30 cellular contexts compared by ENCODE assay signal in genomic region chr5:52277101-52277500, GRCh38.
"Had no signal": no experiment of that assay in that cellular context is flagged by ENCODE, and none has a peak within 500 bp of the region (broad histone marks: within the 10 kb centered on the region; RNA-seq: fewer than 3 reads in every experiment).

No MANE protein-coding gene starts in this region.

- H3K79me2 ChIP-seq: parathyroid adenoma had no signal

- H3K27ac ChIP-seq: neutrophil, ovary, parathyroid adenoma, psoas muscle, right lobe of liver, sigmoid colon, suprapubic skin, testis, tibial artery, transverse colon, upper lobe of right lung, uterus had no signal

- H3K9ac ChIP-seq: parathyroid adenoma had no signal

- FAIRE-seq: small intestine had no signal

- H3K27me3 Mint-ChIP-seq: naive thymus-derived CD4-positive, alpha-beta T cell; progenitor cell of endocrine pancreas; stimulated activated memory B cell treated with anti-CD40 and anti-IgM and Interleukin-4, amounts not matched to agents 10 μg/mL and 1 μg/mL and 100 μg/mL, for 72 hours; stimulated activated naive CD8-positive, alpha-beta T cell treated with anti-CD3 and anti-CD28 coated beads, Interleukin-15, amount 100 ng/mL, for 72 hours; type B pancreatic cell had no signal

- DNase-seq: naive thymus-derived CD4-positive, alpha-beta T cell; natural killer cell; nucleus accumbens; ovary; posterior cingulate gyrus; psoas muscle; right cardiac atrium; right lobe of liver; sigmoid colon; small intestine; stimulated activated CD4-positive, alpha-beta T cell treated with anti-CD3 and anti-CD28 coated beads, Interleukin-12 subunit alpha, Interleukin-12 subunit beta, amount 100 ng/mL, for 4 hours; stimulated activated CD4-positive, alpha-beta T cell treated with anti-CD3 and anti-CD28 coated beads, Interleukin-1b, Interleukin-23, amount 100 ng/mL, for 48 hours; stimulated activated CD4-positive, alpha-beta T cell treated with anti-CD3 and anti-CD28 coated beads, Interleukin-4, amount 100 ng/mL, for 1 hour; stimulated activated CD4-positive, alpha-beta T cell treated with anti-CD3 and anti-CD28 coated beads, Interleukin-4, amount 100 ng/mL, for 4 hours; stimulated activated CD8-positive, alpha-beta memory T cell treated with anti-CD3 and anti-CD28 coated beads, Interleukin-4, amount 100 ng/mL, for 48 hours; stimulated activated naive CD8-positive, alpha-beta T cell treated with anti-CD3 and anti-CD28 coated beads, Interleukin-15, amount 100 ng/mL, for 72 hours; stimulated activated naive CD8-positive, alpha-beta T cell treated with anti-CD3 and anti-CD28 coated beads, Interleukin-15, Interleukin-2, amounts not matched to agents 100 U/mL and 50 U/mL, for 24 hours; substantia nigra; testis; tibial artery; transverse colon; upper lobe of right lung; uterus had no signal

- H3K4me3 ChIP-seq: ovary, psoas muscle, right lobe of liver, sigmoid colon, suprapubic skin, testis, tibial artery, transverse colon, upper lobe of right lung, uterus had no signal

- H3K27ac Mint-ChIP-seq: naive thymus-derived CD4-positive, alpha-beta T cell; natural killer cell; nephron; progenitor cell of endocrine pancreas; stimulated activated memory B cell treated with anti-CD40 and anti-IgM and Interleukin-4, amounts not matched to agents 10 μg/mL and 1 μg/mL and 100 μg/mL, for 72 hours; stimulated activated naive CD8-positive, alpha-beta T cell treated with anti-CD3 and anti-CD28 coated beads, Interleukin-15, amount 100 ng/mL, for 72 hours; type B pancreatic cell had no signal

- H3K4me1 Mint-ChIP-seq: naive thymus-derived CD4-positive, alpha-beta T cell; natural killer cell; nephron; stimulated activated memory B cell treated with anti-CD40 and anti-IgM and Interleukin-4, amounts not matched to agents 10 μg/mL and 1 μg/mL and 100 μg/mL, for 72 hours; stimulated activated naive CD8-positive, alpha-beta T cell treated with anti-CD3 and anti-CD28 coated beads, Interleukin-15, amount 100 ng/mL, for 72 hours had no signal

- H3K27me3 ChIP-seq: neutrophil, ovary, right lobe of liver, sigmoid colon, suprapubic skin, testis, tibial artery, transverse colon, upper lobe of right lung, uterus had no signal

- H3K4me1 ChIP-seq: parathyroid adenoma, psoas muscle, right lobe of liver, sigmoid colon, suprapubic skin, testis, tibial artery, transverse colon, upper lobe of right lung, uterus had no signal

- H3K36me3 Mint-ChIP-seq: naive thymus-derived CD4-positive, alpha-beta T cell; natural killer cell; stimulated activated memory B cell treated with anti-CD40 and anti-IgM and Interleukin-4, amounts not matched to agents 10 μg/mL and 1 μg/mL and 100 μg/mL, for 72 hours; type B pancreatic cell had no signal

- H3K9me3 ChIP-seq: neutrophil, ovary, psoas muscle, right lobe of liver, sigmoid colon, testis, transverse colon, upper lobe of right lung, uterus had no signal

- H3K4me3 Mint-ChIP-seq: naive thymus-derived CD4-positive, alpha-beta T cell; natural killer cell; nephron; stimulated activated memory B cell treated with anti-CD40 and anti-IgM and Interleukin-4, amounts not matched to agents 10 μg/mL and 1 μg/mL and 100 μg/mL, for 72 hours; stimulated activated naive CD8-positive, alpha-beta T cell treated with anti-CD3 and anti-CD28 coated beads, Interleukin-15, amount 100 ng/mL, for 72 hours; type B pancreatic cell had no signal

- H3K36me3 ChIP-seq: neutrophil, ovary, right lobe of liver, sigmoid colon, suprapubic skin, tibial artery, transverse colon, upper lobe of right lung, uterus had no signal

- H3K9me3 Mint-ChIP-seq: stimulated activated naive CD8-positive, alpha-beta T cell treated with anti-CD3 and anti-CD28 coated beads, Interleukin-15, amount 100 ng/mL, for 72 hours; type B pancreatic cell had no signal

- H2AFZ ChIP-seq: parathyroid adenoma had no signal
